Comparison of ENCODE assay signal across 10 cellular contexts in the genomic region with DNA sequence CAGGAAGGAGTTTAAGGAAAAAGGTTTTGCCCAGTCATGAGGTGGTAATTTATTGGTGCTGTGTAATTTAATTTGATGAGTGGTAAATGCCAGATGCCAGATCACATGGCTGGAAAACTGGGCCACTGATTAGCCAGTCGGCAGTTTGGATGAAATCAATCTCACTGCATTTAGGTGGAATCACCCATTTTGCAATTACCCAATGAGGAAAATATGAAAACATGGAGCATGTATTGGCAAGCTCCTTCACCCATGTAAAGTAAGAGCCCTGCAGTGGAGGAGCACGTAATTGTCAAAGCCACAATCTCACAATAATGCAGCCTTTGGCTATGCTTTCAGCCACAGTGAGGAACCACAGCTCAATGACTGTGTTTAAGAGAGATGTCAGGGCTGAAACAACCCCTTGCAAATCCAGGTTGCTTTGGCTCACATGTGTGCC.
A peak's percentile ranks its signal among the peaks of the same experiment; 100 is the strongest.
DNase-seq lines count a peak whose midpoint lies in the region; ATAC-seq and TF ChIP-seq lines count a peak whose summit lies in the region.
"Had no signal": no experiment of that assay in that cellular context is flagged by ENCODE, and none has a peak within 500 bp of the region (broad histone marks: within the 10 kb centered on the region; RNA-seq: fewer than 3 reads in every experiment).

No MANE protein-coding gene starts in this region.

- peak overlapping the region; percentile 62 for H2AFZ ChIP-seq in OCI-LY7 (ENCODE audit: low read length)

- H4K20me1 ChIP-seq in OCI-LY7 (ENCODE audit: insufficient read depth, low read length) = no peaks in the 10 kb centered on the region

- no peak overlapping the region for H3K4me3 ChIP-seq in OCI-LY7 (ENCODE audit: low read depth, low read length, poor library complexity, severe bottlenecking)

- no peaks in the 10 kb centered on the region for H3K36me3 Mint-ChIP-seq in stimulated activated memory B cell treated with anti-CD40 and anti-IgM and Interleukin-4, amounts not matched to agents 10 μg/mL and 1 μg/mL and 100 μg/mL, for 72 hours

- H3K4me3 Mint-ChIP-seq in stimulated activated memory B cell treated with anti-CD40 and anti-IgM and Interleukin-4, amounts not matched to agents 10 μg/mL and 1 μg/mL and 100 μg/mL, for 72 hours = no peak overlapping the region
- H3K4me3 Mint-ChIP-seq: activated T-helper 1 cell treated with anti-CD3 and anti-CD28 coated beads, Interleukin-12 subunit alpha, Interleukin-12 subunit beta, Interleukin-2, Interleukin-4 antibody, amounts not matched to agents 30 ng/mL and 10 ng/mL and 1 ng/mL, durations not matched to agents 14 hours and 24 hours and 36 hours had no signal

- CTCF ChIA-PET in OCI-LY7 (lab: Charles Lee; ENCODE audit: unreplicated experiment) = no interaction called here

- no peak for TF ChIP-seq CTCF in OCI-LY7 (conservative IDR thresholded peaks at IDR 0.05; ENCODE audit: low read length)

- DNase-seq in NOMO-1 treated with DMSO at 0.1 percent for 48 hours (lab: John Stamatoyannopoulos, UW; ENCODE audit: unreplicated experiment) = peak; percentile 8
- no peak for DNase-seq in NOMO-1 (lab: John Stamatoyannopoulos, UW; ENCODE audit: unreplicated experiment in 2 of 2)
- DNase-seq in OCI-LY7 (ENCODE audit: low spot score) = peak; percentile 62
- no peak for DNase-seq in Right ventricle myocardium inferior (ENCODE audit: missing footprints)
- DNase-seq in stimulated activated CD4-positive, alpha-beta T cell treated with anti-CD3 and anti-CD28 coated beads, Interleukin-12 subunit alpha, Interleukin-12 subunit beta, amount 100 ng/mL, for 4 hours = no peak
- no peak for DNase-seq in activated CD4-positive, alpha-beta T cell treated with anti-CD3 and anti-CD28 coated beads, Interleukin-2, amount 50 U/mL, for 4 hours
- DNase-seq: substantia nigra had no signal

- no peaks in the 10 kb centered on the region for H3K9me2 ChIP-seq in OCI-LY7 (ENCODE audit: insufficient read depth, low read length)

- peaks cover 38% of the 10 kb centered on the region for H3K4me1 Mint-ChIP-seq in stimulated activated memory B cell treated with anti-CD40 and anti-IgM and Interleukin-4, amounts not matched to agents 10 μg/mL and 1 μg/mL and 100 μg/mL, for 72 hours

- H3K27ac Mint-ChIP-seq in stimulated activated memory B cell treated with anti-CD40 and anti-IgM and Interleukin-4, amounts not matched to agents 10 μg/mL and 1 μg/mL and 100 μg/mL, for 72 hours = no peak overlapping the region
- H3K27ac Mint-ChIP-seq: activated T-helper 1 cell treated with anti-CD3 and anti-CD28 coated beads, Interleukin-12 subunit alpha, Interleukin-12 subunit beta, Interleukin-2, Interleukin-4 antibody, amounts not matched to agents 30 ng/mL and 10 ng/mL and 1 ng/mL, durations not matched to agents 14 hours and 24 hours and 36 hours had no signal

- H3K27me3 Mint-ChIP-seq in stimulated activated memory B cell treated with anti-CD40 and anti-IgM and Interleukin-4, amounts not matched to agents 10 μg/mL and 1 μg/mL and 100 μg/mL, for 72 hours = no peaks in the 10 kb centered on the region

- H3K36me3 ChIP-seq in OCI-LY7 (ENCODE audit: insufficient read depth, low read length) = no peaks in the 10 kb centered on the region

- no peaks in the 10 kb centered on the region for H3K79me2 ChIP-seq in OCI-LY7 (ENCODE audit: insufficient read depth, low read depth, low read length)

- no TSS peak for BruUV-seq in OCI-LY7 (replicated peaks; lab: Mats Ljungman, UMichigan)

- POLR2A ChIA-PET in OCI-LY7 (lab: Charles Lee) = interaction anchor here (0.9 to 2.4 kb wide), 7 partner anchors 8 to 102 kb away, joined by 3 to 7 read pairs (median 4); no protein-coding TSS in a partner anchor

- ATAC-seq in HG02852 (IDR thresholded peaks at IDR 0.05; ENCODE audit: unreplicated experiment) = peak; percentile 71
- peak; percentile 67 for ATAC-seq in stimulated activated memory B cell treated with anti-CD40 and anti-IgM and Interleukin-4, amounts not matched to agents 10 μg/mL and 1 μg/mL and 100 μg/mL, for 72 hours
- no peak for ATAC-seq in Right ventricle myocardium inferior

- no peaks in the 10 kb centered on the region for H3K9me3 Mint-ChIP-seq in stimulated activated memory B cell treated with anti-CD40 and anti-IgM and Interleukin-4, amounts not matched to agents 10 μg/mL and 1 μg/mL and 100 μg/mL, for 72 hours
- H3K9me3 Mint-ChIP-seq: activated T-helper 1 cell treated with anti-CD3 and anti-CD28 coated beads, Interleukin-12 subunit alpha, Interleukin-12 subunit beta, Interleukin-2, Interleukin-4 antibody, amounts not matched to agents 30 ng/mL and 10 ng/mL and 1 ng/mL, durations not matched to agents 14 hours and 24 hours and 36 hours had no signal

- intact Hi-C loops in OCI-LY7 (cut with micrococcal nuclease; ENCODE audit: unreplicated experiment) = no loop called here
- intact Hi-C loops in Right ventricle myocardium inferior (cut with DNase I) = no loop called here

- peaks cover 50% of the 10 kb centered on the region for H3K4me1 ChIP-seq in OCI-LY7 (ENCODE audit: insufficient read depth, low read length, poor library complexity, severe bottlenecking)

- no peak overlapping the region for H3K27ac ChIP-seq in OCI-LY7 (ENCODE audit: low read depth, low read length, poor library complexity, severe bottlenecking)

- no peaks in the 10 kb centered on the region for H3K9me3 ChIP-seq in OCI-LY7 (ENCODE audit: low read length)

- H3K4me2 ChIP-seq in OCI-LY7 (ENCODE audit: low read length) = peak overlapping the region; percentile 10; the same call in 1 of the 2 replicates

Comparison
In these comparisons a context has a peak if more than half of its experiments do, and no peak if none do; other contexts are left out.
1. DNase-seq: peak in NOMO-1 treated with DMSO at 0.1 percent for 48 hours (single experiment) and OCI-LY7 (single experiment); none in NOMO-1 (0 of 2), Right ventricle myocardium inferior (single experiment), stimulated activated CD4-positive, alpha-beta T cell treated with anti-CD3 and anti-CD28 coated beads, Interleukin-12 subunit alpha, Interleukin-12 subunit beta, amount 100 ng/mL, for 4 hours (single experiment) and activated CD4-positive, alpha-beta T cell treated with anti-CD3 and anti-CD28 coated beads, Interleukin-2, amount 50 U/mL, for 4 hours (0 of 2).